8 cellular contexts compared by ENCODE assay signal in genomic region chr2:97664636-97664970, GRCh38. TPM values are rescaled to one million over a fixed set of nuclear protein-coding genes. Genes with fewer than 3 reads are reported as not detected.
DNase-seq lines count a peak whose midpoint lies in the region; FAIRE-seq and TF ChIP-seq lines count a peak whose summit lies in the region.

No MANE protein-coding gene starts in this region.

- peaks cover 7% of the 10 kb centered on the region for H3K23me2 ChIP-seq in H1 (ENCODE audit: low read depth, low read length)

- no peak overlapping the region for H3K23ac ChIP-seq in H1 (ENCODE audit: insufficient read length)

- peaks cover 8% of the 10 kb centered on the region for H3K79me1 ChIP-seq in H1 (ENCODE audit: low read depth, low read length)

- no peak overlapping the region for H2AK5ac ChIP-seq in H1 (ENCODE audit: low read depth, low read length)

- no peak overlapping the region for H2BK15ac ChIP-seq in H1 (ENCODE audit: low read length)

- peak overlapping the region; percentile 38 for H3K4ac ChIP-seq in H1 (replicated peaks; ENCODE audit: insufficient read length, low read depth, low read length)

- no peak overlapping the region; the same call in 1 of the 2 replicates for H3K18ac ChIP-seq in H1 (ENCODE audit: extremely low read depth, low read length)

- peak overlapping the region; percentile 97 for H4K5ac ChIP-seq in H1 (ENCODE audit: insufficient read length, low read depth, low read length)

- H2AFZ ChIP-seq in H1 (ENCODE audit: low read length) = peak overlapping the region; percentile 43; the same call in 1 of the 2 replicates

- H3K36me3 ChIP-seq in H1 (ENCODE audit: control insufficient read depth in 2 of 4, insufficient read depth in 4 of 4, low read length in 3 of 4) = peaks cover 0 to 4% (median 0%) of the 10 kb centered on the region in 4 experiments; a peak in 1 of 8 replicates
- H3K36me3 ChIP-seq in neutrophil = no peaks in the 10 kb centered on the region

- peak overlapping the region; percentile 25 for H3K56ac ChIP-seq in H1 (replicated peaks; ENCODE audit: insufficient read length, low read depth, low read length)

- H3K27ac ChIP-seq in H1 (ENCODE audit: low read depth, low read length) (peak overlapping the region; percentile 82; the same call in 1 of the 2 replicates), neutrophil (peak overlapping the region; percentile 94)

- no peak for TF ChIP-seq EP300 in H1 (IDR thresholded peaks at IDR 0.05; ENCODE audit: borderline replicate concordance in 1 of 2, low read depth in 2 of 2, low read length in 2 of 2)

- H4K91ac ChIP-seq in H1 (replicated peaks; ENCODE audit: insufficient read length, low read length) = no peak overlapping the region

- H4K20me1 ChIP-seq in H1 (replicated peaks in 1 of 2; ENCODE audit: control insufficient read depth in 1 of 2, insufficient read depth in 2 of 2, low read length in 2 of 2) = peaks cover 0 to 8% of the 10 kb centered on the region in 2 experiments

- CTCF ChIA-PET in H1 (lab: Charles Lee; ENCODE audit: partially characterized antibody) = interaction anchor here (1.0 to 8.2 kb wide), 14 partner anchors 8 to 86 kb away, joined by 3 to 132 read pairs (median 8); partner anchors contain the start of gene COX5B

- no peak for TF ChIP-seq CTCF in H1 (IDR thresholded peaks at IDR 0.05; ENCODE audit: control extremely low read depth in 1 of 3, insufficient read depth in 1 of 3, low read depth in 1 of 3, low read length in 3 of 3)
- no peak for TF ChIP-seq CTCF in neutrophil (IDR thresholded peaks at IDR 0.05)

- no peak for TF ChIP-seq RAD21 in H1 (IDR thresholded peaks at IDR 0.05 in 1 of 2, conservative IDR thresholded peaks at IDR 0.05 in 1 of 2; ENCODE audit: low read depth in 2 of 2, low read length in 2 of 2)

- H4K8ac ChIP-seq in H1 (ENCODE audit: extremely low read depth, insufficient read depth, low read length) = 0 out of 2 replicates have a peak overlapping the region, but pooled peaks have one; percentile 96

- H2BK12ac ChIP-seq in H1 (ENCODE audit: low read depth, low read length) = no peak overlapping the region; the same call in 1 of the 2 replicates

- peak overlapping the region in 3 of 4 experiments; percentile 75 to 84 (median 81); a peak in 6 of 7 replicates for H3K9ac ChIP-seq in H1 (replicated peaks in 1 of 4; ENCODE audit: extremely low read depth in 1 of 4, low read depth in 3 of 4, low read length in 3 of 4)

- H2BK5ac ChIP-seq in H1 (ENCODE audit: low read depth, low read length) = peak overlapping the region; percentile 88; the same call in 1 of the 2 replicates

- POLR2A ChIA-PET in H1 (lab: Charles Lee; ENCODE audit: partially characterized antibody) = interaction anchor here (1.0 to 7.9 kb wide), 14 partner anchors 8 to 316 kb away, joined by 3 to 102 read pairs (median 4); partner anchors contain the start of gene COX5B

- H3K4me3 ChIP-seq in H1 (ENCODE audit: extremely low read depth in 1 of 4, insufficient read depth in 2 of 4, low read depth in 3 of 4, low read length in 4 of 4) (peak overlapping the region; percentile 55 to 77 (median 71)), neutrophil (ENCODE audit: low read depth in 1 of 2, low read length in 1 of 2) (peak overlapping the region; percentile 69 to 73)

- no peak for TF ChIP-seq POLR2A in H1 (IDR thresholded peaks at IDR 0.05; ENCODE audit: control extremely low read depth in 1 of 2, low read depth in 2 of 2, low read length in 2 of 2)

- H3K9me3 ChIP-seq in H1 (ENCODE audit: insufficient read depth in 2 of 2, low read depth in 1 of 2, low read length in 1 of 2) = no peaks in the 10 kb centered on the region
- no peaks in the 10 kb centered on the region for H3K9me3 ChIP-seq in neutrophil

- no peak overlapping the region for H2BK20ac ChIP-seq in H1 (ENCODE audit: low read length)

- H3K27me3 ChIP-seq in H1 (replicated peaks in 1 of 4; ENCODE audit: control insufficient read depth in 3 of 4, extremely low read depth in 1 of 4, insufficient read depth in 3 of 4, low read length in 3 of 4) (no peaks in the 10 kb centered on the region), neutrophil (no peaks in the 10 kb centered on the region)

- peaks cover 0 to 25% of the 10 kb centered on the region in 2 experiments; a peak in 2 of 4 replicates for H3K79me2 ChIP-seq in H1 (ENCODE audit: control insufficient read depth in 1 of 2, insufficient read depth in 2 of 2, low read length in 2 of 2)

- no peak for FAIRE-seq in H1 (lab: Jason Lieb, UNC)

- H3K14ac ChIP-seq in H1 (ENCODE audit: insufficient read length) = no peak overlapping the region

- no peak overlapping the region for H2BK120ac ChIP-seq in H1 (replicated peaks; ENCODE audit: low read depth, low read length)

- peak; percentile 61 to 64 for DNase-seq in NCI-H526 (lab: John Stamatoyannopoulos, UW)
- DNase-seq in NCI-H526 treated with DMSO at 0.1 percent for 48 hours (lab: John Stamatoyannopoulos, UW) = no peak
- DNase-seq in OCI-M1 (lab: John Stamatoyannopoulos, UW) = peak; percentile 89
- no peak for DNase-seq in H1 (ENCODE audit: low read depth in 1 of 2, low spot score in 2 of 2)
- no peak for DNase-seq in HuH-7 (ENCODE audit: low spot score)
- DNase-seq in NCI-H446 (lab: John Stamatoyannopoulos, UW) = no peak
- DNase-seq in DMS153 (lab: John Stamatoyannopoulos, UW) = no peak

- H3K4me1 ChIP-seq in H1 (replicated peaks in 1 of 4; ENCODE audit: control insufficient read depth in 3 of 4, insufficient read depth in 4 of 4, low read length in 3 of 4) (peaks cover 0 to 9% (median 7%) of the 10 kb centered on the region in 4 experiments; a peak in 4 of 7 replicates), neutrophil (ENCODE audit: control insufficient read depth in 1 of 2, insufficient read depth in 1 of 2, low read depth in 1 of 2, low read length in 1 of 2) (peaks cover 15 to 23% of the 10 kb centered on the region in 2 experiments)

- WGBS in H1 (ENCODE audit: extremely low coverage in 1 of 2, insufficient coverage in 1 of 2, insufficient read length in 1 of 2, insufficient replicate concordance in 2 of 2, low coverage in 1 of 2, low lambda C conversion rate in 2 of 2, missing lambda C conversion rate in 1 of 2), 2 experiments = 9% methylated on average over 21 of the region's 21 CpGs; no CpG with 5 or more reads in 1 of the 2 experiments

- peak overlapping the region; percentile 60 to 94 for H3K4me2 ChIP-seq in H1 (ENCODE audit: insufficient read depth in 1 of 2, low read depth in 2 of 2, low read length in 2 of 2)

TF ChIP-seq in H1, 55 proteins besides CTCF, POLR2A, EP300 and RAD21:
- TF ChIP-seq RBBP5 (IDR thresholded peaks at IDR 0.05; ENCODE audit: borderline replicate concordance, low read depth, low read length) (0 out of 2 replicates have a peak, but pooled peaks have one; percentile 14), KDM4A (IDR thresholded peaks at IDR 0.05; ENCODE audit: low read depth, low read length, severe bottlenecking) (peak; percentile 37), CBX5 (IDR thresholded peaks at IDR 0.05; ENCODE audit: low read depth, low read length) (no peak), TCF12 (IDR thresholded peaks at IDR 0.05; ENCODE audit: low read depth, low read length) (no peak)

RNA-seq across cellular contexts. Expression of gene ACTR1B, which starts 0.8 kb away (rescaled TPM):
- 40.7 and 43.8 TPM in 2 replicates for total RNA-seq in H1 (2021; fragmentation: NEBNext Ultra II Directional; extraction: Animal tissue kit (Norgen Biotek cat#: 25700))
- polyA plus RNA-seq in H1 (2011; rRNA removed) = 56.0 and 78.1 TPM in 2 replicates
- polyA plus RNA-seq in H1 (2011; cell fraction: cytosol; rRNA removed) = 57.8 TPM
- 233 TPM for polyA plus RNA-seq in H1 (2011; cell fraction: nucleus; rRNA removed)
- polyA plus RNA-seq in H1 (2012, experiment 1 of 2) = 29.0 to 50.0 TPM (median 45.0 TPM) in 4 replicates
- polyA plus RNA-seq in H1 (2012, experiment 2 of 2) = 37.3 TPM
- polyA plus RNA-seq in H1 (2013, experiment 1 of 2) = 28.7 TPM
- 24.7 TPM for polyA plus RNA-seq in H1 (2013, experiment 2 of 2)
- 35.2 and 46.9 TPM in 2 replicates for polyA minus RNA-seq in H1 (2011; rRNA and poly(A)+ RNA removed)
- polyA minus RNA-seq in H1 (2011; cell fraction: cytosol; rRNA and poly(A)+ RNA removed) = 25.0 TPM
- polyA minus RNA-seq in H1 (2011; cell fraction: nucleus; rRNA and poly(A)+ RNA removed) = 54.0 TPM

RNA-seq across cellular contexts. Expression of gene C2orf92, which starts 4.9 kb away (rescaled TPM):
- total RNA-seq in H1 (2021; fragmentation: NEBNext Ultra II Directional; extraction: Animal tissue kit (Norgen Biotek cat#: 25700)) = 3.7 and 5.2 TPM in 2 replicates
- polyA plus RNA-seq in H1 (2011; rRNA removed) = 2.1 and 2.3 TPM in 2 replicates
- 2.6 TPM for polyA plus RNA-seq in H1 (2011; cell fraction: cytosol; rRNA removed)
- 6.9 TPM for polyA plus RNA-seq in H1 (2011; cell fraction: nucleus; rRNA removed)
- polyA plus RNA-seq in H1 (2012, experiment 1 of 2) = 2.0 to 3.9 TPM (median 3.1 TPM) in 4 replicates
- 0.81 TPM for polyA plus RNA-seq in H1 (2012, experiment 2 of 2)
- polyA plus RNA-seq in H1 (2013, experiment 1 of 2) = 2.4 TPM
- polyA plus RNA-seq in H1 (2013, experiment 2 of 2) = 2.0 TPM
- polyA minus RNA-seq in H1 (2011; rRNA and poly(A)+ RNA removed) = 4.3 and 4.8 TPM in 2 replicates
- 3.9 TPM for polyA minus RNA-seq in H1 (2011; cell fraction: cytosol; rRNA and poly(A)+ RNA removed)
- polyA minus RNA-seq in H1 (2011; cell fraction: nucleus; rRNA and poly(A)+ RNA removed) = 10.8 TPM

RNA-seq across cellular contexts. Expression of gene COX5B, which starts 18.7 kb away (rescaled TPM):
- 233 and 247 TPM in 2 replicates for total RNA-seq in H1 (2021; fragmentation: NEBNext Ultra II Directional; extraction: Animal tissue kit (Norgen Biotek cat#: 25700))
- polyA plus RNA-seq in H1 (2011; rRNA removed) = 435 and 468 TPM in 2 replicates
- polyA plus RNA-seq in H1 (2011; cell fraction: cytosol; rRNA removed) = 446 TPM
- polyA plus RNA-seq in H1 (2011; cell fraction: nucleus; rRNA removed) = 383 TPM
- polyA plus RNA-seq in H1 (2012, experiment 1 of 2) = 242 to 347 TPM (median 333 TPM) in 4 replicates
- polyA plus RNA-seq in H1 (2012, experiment 2 of 2) = 451 TPM
- 385 TPM for polyA plus RNA-seq in H1 (2013, experiment 1 of 2)
- polyA plus RNA-seq in H1 (2013, experiment 2 of 2) = 366 TPM
- 41.0 and 41.2 TPM in 2 replicates for polyA minus RNA-seq in H1 (2011; rRNA and poly(A)+ RNA removed)
- 77.0 TPM for polyA minus RNA-seq in H1 (2011; cell fraction: cytosol; rRNA and poly(A)+ RNA removed)
- 58.2 TPM for polyA minus RNA-seq in H1 (2011; cell fraction: nucleus; rRNA and poly(A)+ RNA removed)

RNA-seq across cellular contexts. Expression of gene ZAP70, which starts 48.8 kb away (rescaled TPM):
- total RNA-seq in H1 (2021; fragmentation: NEBNext Ultra II Directional; extraction: Animal tissue kit (Norgen Biotek cat#: 25700)) = not detected in 2 replicates
- polyA plus RNA-seq in H1 (2011; rRNA removed) = 0.15 and 0.20 TPM in 2 replicates
- polyA plus RNA-seq in H1 (2011; cell fraction: cytosol; rRNA removed) = 0.19 TPM
- 0.77 TPM for polyA plus RNA-seq in H1 (2011; cell fraction: nucleus; rRNA removed)
- 0.13 to 0.35 TPM (median 0.26 TPM) in 4 replicates for polyA plus RNA-seq in H1 (2012, experiment 1 of 2)
- 0.17 TPM for polyA plus RNA-seq in H1 (2012, experiment 2 of 2)
- not detected for polyA plus RNA-seq in H1 (2013, experiment 1 of 2)
- polyA plus RNA-seq in H1 (2013, experiment 2 of 2) = 0.06 TPM
- 0.05 TPM in 1 of 2 replicates, not detected in the other for polyA minus RNA-seq in H1 (2011; rRNA and poly(A)+ RNA removed)
- polyA minus RNA-seq in H1 (2011; cell fraction: cytosol; rRNA and poly(A)+ RNA removed) = not detected
- not detected for polyA minus RNA-seq in H1 (2011; cell fraction: nucleus; rRNA and poly(A)+ RNA removed)

Comparison
In these comparisons a context has a peak if more than half of its experiments do, and no peak if none do; other contexts are left out.
1. DNase-seq: peak in NCI-H526 (2 of 2) and OCI-M1 (single experiment); none in NCI-H526 treated with DMSO at 0.1 percent for 48 hours (single experiment), H1 (0 of 2), HuH-7 (single experiment), NCI-H446 (0 of 2) and DMS153 (single experiment).